2 cellular contexts compared by ENCODE assay signal in the genomic region with DNA sequence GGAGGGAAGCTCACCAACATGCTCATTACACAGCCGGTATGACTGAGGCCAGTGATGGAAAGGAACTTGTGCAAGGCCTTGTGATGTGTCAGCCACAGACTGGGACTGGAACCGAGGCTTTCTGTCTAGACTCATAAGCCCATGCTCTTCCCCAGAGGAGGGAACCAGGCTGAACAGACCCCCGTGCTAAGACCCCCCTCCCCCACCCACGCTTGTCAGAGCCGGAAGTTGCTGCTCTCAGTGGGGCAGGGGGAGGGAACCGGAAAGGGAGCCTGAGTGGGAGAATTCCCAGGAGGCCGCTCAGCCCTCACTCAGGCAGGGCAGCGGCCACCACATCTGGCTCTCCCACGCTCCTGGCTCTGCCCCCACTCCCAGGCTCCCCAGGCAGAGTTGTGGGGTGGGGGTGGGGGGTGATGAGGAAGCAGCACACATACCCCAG.
A peak's percentile ranks its signal among the peaks of the same experiment; 100 is the strongest.
TF ChIP-seq lines count a peak whose summit lies in the region.

No MANE protein-coding gene starts in this region.

TF ChIP-seq in SK-N-SH, 30 proteins besides CTCF, POLR2A, EP300 and RAD21 (continued from another document):
- TF ChIP-seq USF1 (IDR thresholded peaks at IDR 0.05; ENCODE audit: borderline replicate concordance, low read depth) (no peak), FOXJ3 (CRISPR knock-in tag; IDR thresholded peaks at IDR 0.05) (no peak), CHD2 (IDR thresholded peaks at IDR 0.05; ENCODE audit: low read length, partially characterized antibody) (peak; percentile 26), IRF3 (IDR thresholded peaks at IDR 0.05; ENCODE audit: low read depth, low read length) (no peak), SIN3A (IDR thresholded peaks at IDR 0.05; ENCODE audit: borderline replicate concordance, low read depth, low read length) (no peak), USF2 (IDR thresholded peaks at IDR 0.05; ENCODE audit: borderline replicate concordance, low read depth, low read length) (no peak), TEAD4 (IDR thresholded peaks at IDR 0.05; ENCODE audit: borderline replicate concordance, insufficient read depth) (no peak), MXI1 (IDR thresholded peaks at IDR 0.05; ENCODE audit: low read depth, low read length) (no peak), RXRA (IDR thresholded peaks at IDR 0.05; ENCODE audit: borderline replicate concordance, low read depth) (no peak)

TF ChIP-seq in SK-N-SH treated with all-trans-retinoic acid at 6 μM for 48 hours, 23 proteins besides CTCF, POLR2A, EP300 and RAD21 (continued from another document):
- TF ChIP-seq POU6F1 (CRISPR knock-in tag; IDR thresholded peaks at IDR 0.05; ENCODE audit: borderline replicate concordance, low read depth) (no peak), RARB (CRISPR knock-in tag; IDR thresholded peaks at IDR 0.05) (no peak), ARNTL (CRISPR knock-in tag; IDR thresholded peaks at IDR 0.05; ENCODE audit: borderline replicate concordance, low read depth) (no peak)
